In the genomic region with DNA sequence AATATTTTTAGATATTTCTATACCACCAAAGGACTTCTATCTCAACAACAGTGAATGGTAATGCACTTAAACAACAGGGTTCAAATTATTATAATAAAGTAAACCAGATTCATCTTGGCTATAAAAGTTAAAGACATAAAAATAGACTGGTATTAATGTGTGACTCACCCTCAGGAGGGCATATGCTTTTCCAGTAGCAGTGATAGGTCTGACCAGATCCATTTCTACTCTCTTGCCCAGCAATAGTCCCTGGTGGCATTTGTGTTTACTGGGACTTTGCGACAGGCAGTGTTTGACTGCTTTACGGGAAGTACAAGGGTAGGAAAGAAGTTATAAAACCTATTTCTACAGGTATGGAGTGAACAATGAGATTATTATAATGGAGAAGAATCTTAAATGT, we compare ENCODE assay signal across 20 cellular contexts.
A peak's percentile ranks its signal among the peaks of the same experiment; 100 is the strongest.
DNase-seq lines count a peak whose midpoint lies in the region; TF ChIP-seq lines count a peak whose summit lies in the region.
"Had no signal": no experiment of that assay in that cellular context is flagged by ENCODE, and none has a peak within 500 bp of the region (broad histone marks: within the 10 kb centered on the region; RNA-seq: fewer than 3 reads in every experiment).

No MANE protein-coding gene starts in this region.

- H3K4me3 ChIP-seq in GM23248 = no peak overlapping the region
- no peak overlapping the region for H3K4me3 ChIP-seq in choroid plexus epithelial cell (ENCODE audit: low read depth, low read length)
- H3K4me3 ChIP-seq: K562, Peyer's patch, SJCRH30 had no signal

- H3K4me1 ChIP-seq in GM23248 (ENCODE audit: insufficient read depth) = peaks cover 32% of the 10 kb centered on the region
- H3K4me1 ChIP-seq: Peyer's patch had no signal

- no peak overlapping the region for H3K27ac ChIP-seq in GM23248
- H3K27ac ChIP-seq: Peyer's patch, SJCRH30 had no signal

- H3F3A ChIP-seq in GM23248 (ENCODE audit: insufficient read depth) = peaks cover 5% of the 10 kb centered on the region; the same call in 1 of the 2 replicates

- 97 to 100% methylated on average over 2 of the region's 2 CpGs for WGBS in GM23248 (ENCODE audit: low coverage in 1 of 2, low lambda C conversion rate in 2 of 2, missing lambda C conversion rate in 2 of 2), 2 experiments

- H3K9me2 ChIP-seq in GM23248 (ENCODE audit: insufficient read depth) = no peaks in the 10 kb centered on the region

- DNase-seq in GM23248 (peak; percentile 34), choroid plexus epithelial cell (ENCODE audit: low read depth) (peak; percentile 23), hepatic stellate cell (ENCODE audit: low spot score) (peak; percentile 7), renal cortical epithelial cell (ENCODE audit: low read depth) (peak; percentile 16), SIG-M5 treated with dmso at 0.1 percent for 504 hours (lab: John Stamatoyannopoulos, UW; ENCODE audit: unreplicated experiment) (no peak), CD14-positive monocyte (ENCODE audit: low spot score) (no peak), NCI-H1092 (lab: John Stamatoyannopoulos, UW) (no peak), AML-193 (lab: John Stamatoyannopoulos, UW) (no peak)
- DNase-seq: DMS79, H7, HFFc6, NCI-H1105 treated with DMSO at 0.1 percent for 48 hours, NCI-H2029 treated with DMSO at 0.1 percent for 48 hours, NCI-H345, NCI-H524, NCI-H774, Peyer's patch, SJCRH30 had no signal

- H3K79me2 ChIP-seq in GM23248 (ENCODE audit: insufficient read depth) = no peaks in the 10 kb centered on the region

- H3K9me3 ChIP-seq in GM23248 (ENCODE audit: low read depth) = no peaks in the 10 kb centered on the region
- H3K9me3 ChIP-seq: Peyer's patch, SJCRH30 had no signal

- H3K27me3 Mint-ChIP-seq in CD14-positive monocyte (ENCODE audit: low read depth in 3 of 3) = no peaks in the 10 kb centered on the region
- H3K27me3 Mint-ChIP-seq: B cell had no signal

- no peaks in the 10 kb centered on the region for H3K36me3 Mint-ChIP-seq in CD14-positive monocyte

- H4K20me1 ChIP-seq in GM23248 (ENCODE audit: insufficient read depth) = no peaks in the 10 kb centered on the region

- H3K36me3 ChIP-seq in GM23248 (ENCODE audit: low read depth) = no peaks in the 10 kb centered on the region
- H3K36me3 ChIP-seq: Peyer's patch, SJCRH30 had no signal

- no peak overlapping the region for H2AFZ ChIP-seq in GM23248

- no peaks in the 10 kb centered on the region for H3K27me3 ChIP-seq in GM23248 (replicated peaks; ENCODE audit: insufficient read depth)
- H3K27me3 ChIP-seq: Peyer's patch, SJCRH30 had no signal

- TF ChIP-seq CTCF in choroid plexus epithelial cell (conservative IDR thresholded peaks at IDR 0.05; ENCODE audit: low read depth, low read length) (no peak), CD14-positive monocyte (IDR thresholded peaks at IDR 0.05) (no peak)

- no peak overlapping the region for H3K4me3 Mint-ChIP-seq in CD14-positive monocyte
- H3K4me3 Mint-ChIP-seq: B cell, HFFc6 had no signal

- peaks cover 0 to 3% (median 2%) of the 10 kb centered on the region in 7 donors for H3K9me3 Mint-ChIP-seq in CD14-positive monocyte
- H3K9me3 Mint-ChIP-seq: HFFc6 had no signal

- no peak overlapping the region for H3K27ac Mint-ChIP-seq in CD14-positive monocyte
- H3K27ac Mint-ChIP-seq: B cell, HFFc6 had no signal

- no peak overlapping the region for H3K9ac ChIP-seq in GM23248

- intact Hi-C loops in CD14-positive monocyte (cut with micrococcal nuclease) = no loop called here

- H3K4me2 ChIP-seq in GM23248 (ENCODE audit: unreplicated experiment) = no peak overlapping the region

- H3K4me1 Mint-ChIP-seq in CD14-positive monocyte = no peaks in the 10 kb centered on the region

- in situ Hi-C loops in GM23248 (cut with MboI) = no loop called here

Comparison
In these comparisons a context has a peak if more than half of its experiments do, and no peak if none do; other contexts are left out.
1. DNase-seq: peak in GM23248 (single experiment), choroid plexus epithelial cell (single experiment), hepatic stellate cell (single experiment) and renal cortical epithelial cell (single experiment); none in SIG-M5 treated with dmso at 0.1 percent for 504 hours (single experiment), CD14-positive monocyte (single experiment), NCI-H1092 (single experiment) and AML-193 (0 of 2).